Comparison of ENCODE assay signal across 8 cellular contexts in genomic region chr2:41853427-41854191, GRCh38.
DNase-seq lines count a peak whose midpoint lies in the region; ATAC-seq and TF ChIP-seq lines count a peak whose summit lies in the region.

No MANE protein-coding gene starts in this region.

- no peaks in the 10 kb centered on the region for H3K4me1 ChIP-seq in OCI-LY7 (ENCODE audit: insufficient read depth, low read length, poor library complexity, severe bottlenecking)

- no peaks in the 10 kb centered on the region for H3K36me3 Mint-ChIP-seq in CD4-positive, alpha-beta T cell (ENCODE audit: low read depth)

- H3K27ac ChIP-seq in CD4-positive, alpha-beta T cell (ENCODE audit: low read depth, low read length): no peak overlapping the region
- H3K27ac ChIP-seq in OCI-LY7 (ENCODE audit: low read depth, low read length, poor library complexity, severe bottlenecking) (no peak overlapping the region), dorsolateral prefrontal cortex (no peak overlapping the region)

- CTCF ChIA-PET in CD4-positive, alpha-beta T cell (lab: Charles Lee): interaction anchor here (0.6 to 1.6 kb wide), 2 partner anchors 16 to 232 kb away, joined by 3 to 5 read pairs; no protein-coding TSS in a partner anchor
- CTCF ChIA-PET in OCI-LY7 (lab: Charles Lee; ENCODE audit: unreplicated experiment): no interaction called here

- no peak for DNase-seq in CD4-positive, alpha-beta T cell
- DNase-seq in H7 (peak; percentile 63), OCI-LY7 (ENCODE audit: low spot score) (peak; percentile 25), dorsolateral prefrontal cortex (peak in 3 of 10 donors; percentile 22 to 46 (median 33)), medulla oblongata (ENCODE audit: extremely low spot score) (peak; percentile 68)
- no peak for DNase-seq in stimulated activated CD4-positive, alpha-beta T cell treated with anti-CD3 and anti-CD28 coated beads, Interleukin-4, amount 100 ng/mL, for 24 hours

- no peak for ATAC-seq in CD4-positive, alpha-beta T cell (ENCODE audit: poor library complexity)
- no peak for ATAC-seq in HG03108 (IDR thresholded peaks at IDR 0.05; ENCODE audit: unreplicated experiment)
- no peak for ATAC-seq in GM19455 (IDR thresholded peaks at IDR 0.05; ENCODE audit: unreplicated experiment)

- H3K36me3 ChIP-seq in H7 (replicated peaks; ENCODE audit: control insufficient read depth, insufficient read depth, low read length) (no peaks in the 10 kb centered on the region), OCI-LY7 (ENCODE audit: insufficient read depth, low read length) (no peaks in the 10 kb centered on the region)

- intact Hi-C loops in CD4-positive, alpha-beta T cell (cut with DNase I, micrococcal nuclease): no loop called here
- intact Hi-C loops in OCI-LY7 (cut with micrococcal nuclease; ENCODE audit: unreplicated experiment) (no loop called here), dorsolateral prefrontal cortex (cut with DNase I) (loop anchor here (1.0 to 5.0 kb wide), 3 partner anchors 15 to 234 kb away; no protein-coding TSS in a partner anchor)

- no peaks in the 10 kb centered on the region for H3K79me2 ChIP-seq in OCI-LY7 (ENCODE audit: insufficient read depth, low read depth, low read length)

- H3K9me2 ChIP-seq in OCI-LY7 (ENCODE audit: insufficient read depth, low read length): no peaks in the 10 kb centered on the region

- POLR2A ChIA-PET in CD4-positive, alpha-beta T cell (lab: Charles Lee): no interaction called here
- POLR2A ChIA-PET in OCI-LY7 (lab: Charles Lee): interaction anchor here (0.5 kb wide), 1 partner anchor 678 kb away, joined by 3 read pairs; no protein-coding TSS in a partner anchor

- no peaks in the 10 kb centered on the region for H3K4me1 Mint-ChIP-seq in CD4-positive, alpha-beta T cell (ENCODE audit: low read depth)

- peaks cover 36% of the 10 kb centered on the region for H3K27me3 Mint-ChIP-seq in CD4-positive, alpha-beta T cell

- no peak overlapping the region for H3K4me2 ChIP-seq in OCI-LY7 (ENCODE audit: low read length)

- no TSS peak for BruUV-seq in OCI-LY7 (replicated peaks; lab: Mats Ljungman, UMichigan)

- peak; percentile 52 for TF ChIP-seq CTCF in CD4-positive, alpha-beta T cell (IDR thresholded peaks at IDR 0.05)
- TF ChIP-seq CTCF in OCI-LY7 (conservative IDR thresholded peaks at IDR 0.05; ENCODE audit: low read length): peak; percentile 77
- peak; percentile 61 to 89 (median 80) for TF ChIP-seq CTCF in dorsolateral prefrontal cortex (IDR thresholded peaks at IDR 0.05 in 54 of 56, conservative IDR thresholded peaks at IDR 0.05 in 2 of 56; ENCODE audit: low read depth in 1 of 56, partially characterized antibody in 56 of 56)

- H3K9me3 Mint-ChIP-seq in CD4-positive, alpha-beta T cell: no peaks in the 10 kb centered on the region

- H2AFZ ChIP-seq in OCI-LY7 (ENCODE audit: low read length): no peak overlapping the region

- H3K9me3 ChIP-seq in CD4-positive, alpha-beta T cell (ENCODE audit: control insufficient read depth, low read length): no peaks in the 10 kb centered on the region
- no peaks in the 10 kb centered on the region for H3K9me3 ChIP-seq in OCI-LY7 (ENCODE audit: low read length)

- peaks cover 17% of the 10 kb centered on the region for H3K27me3 ChIP-seq in CD4-positive, alpha-beta T cell (ENCODE audit: control insufficient read depth, insufficient read depth, low read length)
- no peaks in the 10 kb centered on the region for H3K27me3 ChIP-seq in H7 (ENCODE audit: control insufficient read depth, insufficient read depth, low read length)
- peaks cover 0 to 4% (median 0%) of the 10 kb centered on the region in 45 donors for H3K27me3 ChIP-seq in dorsolateral prefrontal cortex

- H3K4me3 ChIP-seq in H7 (ENCODE audit: insufficient read depth, low read depth, low read length) (no peak overlapping the region), OCI-LY7 (ENCODE audit: low read depth, low read length, poor library complexity, severe bottlenecking) (no peak overlapping the region), dorsolateral prefrontal cortex (no peak overlapping the region)

- no peak overlapping the region for H3K4me3 Mint-ChIP-seq in CD4-positive, alpha-beta T cell

- no peaks in the 10 kb centered on the region for H4K20me1 ChIP-seq in OCI-LY7 (ENCODE audit: insufficient read depth, low read length)

- no peak overlapping the region for H3K27ac Mint-ChIP-seq in CD4-positive, alpha-beta T cell

Comparison
In these comparisons a context has a peak if more than half of its experiments do, and no peak if none do; other contexts are left out.
1. DNase-seq: peak in H7 (single experiment), OCI-LY7 (single experiment) and medulla oblongata (single experiment); none in CD4-positive, alpha-beta T cell (0 of 10) and stimulated activated CD4-positive, alpha-beta T cell treated with anti-CD3 and anti-CD28 coated beads, Interleukin-4, amount 100 ng/mL, for 24 hours (single experiment).
2. intact Hi-C loops: an anchor here in dorsolateral prefrontal cortex (1.0 to 5.0 kb wide); none called in CD4-positive, alpha-beta T cell and OCI-LY7.
3. Peak in every context shown above with its lines, with median percentiles within 50 percentile points of each other: CTCF ChIP-seq.